Comparison of ENCODE assay signal across 2 cellular contexts in genomic region chr10:98414578-98414931, GRCh38.
TF ChIP-seq lines count a peak whose summit lies in the region.

No MANE protein-coding gene starts in this region.

TF ChIP-seq in GM12878, 131 proteins besides CTCF, POLR2A, EP300 and RAD21:
- TF ChIP-seq EGR1 (IDR thresholded peaks at IDR 0.05; ENCODE audit: borderline replicate concordance in 1 of 2, low read depth in 2 of 2, low read length in 2 of 2) (peak in 1 of 2 experiments; percentile 9; a peak in 1 of 3 replicates), FOXM1 (IDR thresholded peaks at IDR 0.05; ENCODE audit: low read depth, low read length) (no peak), SUPT20H (IDR thresholded peaks at IDR 0.05; ENCODE audit: borderline replicate concordance, control insufficient read depth, low read depth, low read length) (no peak), BACH1 (IDR thresholded peaks at IDR 0.05; ENCODE audit: borderline replicate concordance) (no peak), SUZ12 (IDR thresholded peaks at IDR 0.05; ENCODE audit: unreplicated experiment) (no peak), EED (IDR thresholded peaks at IDR 0.05; ENCODE audit: low read depth) (0 out of 2 replicates have a peak, but pooled peaks have one; percentile 15)

TF ChIP-seq in liver, 16 proteins besides CTCF, POLR2A, EP300 and RAD21:
- no peak for TF ChIP-seq ZBTB33 (IDR thresholded peaks at IDR 0.05)
- TF ChIP-seq RXRA (IDR thresholded peaks at IDR 0.05), result no peak
- TF ChIP-seq TAF1 (conservative IDR thresholded peaks at IDR 0.05), result no peak
